In genomic region chr11:128471138-128471661, GRCh38 we compare ENCODE assay signal across 8 cellular contexts.
DNase-seq lines count a peak whose midpoint lies in the region; ATAC-seq lines count a peak whose summit lies in the region.

No MANE protein-coding gene starts in this region.

- no peaks in the 10 kb centered on the region for H3K27me3 ChIP-seq in Karpas-422 (ENCODE audit: low read length)

- H3K36me3 ChIP-seq in Karpas-422 (ENCODE audit: insufficient read depth, low read length), result peaks cover 26% of the 10 kb centered on the region

- H3K79me2 ChIP-seq in Karpas-422 (ENCODE audit: low read length), result peaks cover 51% of the 10 kb centered on the region

- ATAC-seq in GM18520 (IDR thresholded peaks at IDR 0.05; ENCODE audit: unreplicated experiment), result peak; percentile 31
- ATAC-seq in GM21723 (IDR thresholded peaks at IDR 0.05; ENCODE audit: unreplicated experiment), result peak; percentile 52

- peaks cover 38 to 65% (median 39%) of the 10 kb centered on the region in 3 donors for H3K36me3 Mint-ChIP-seq in immature natural killer cell

- peak overlapping the region; percentile 51 for H3K4me3 ChIP-seq in Karpas-422 (ENCODE audit: low read length)

- H3K9me3 Mint-ChIP-seq in immature natural killer cell, result no peaks in the 10 kb centered on the region

- H3K27me3 Mint-ChIP-seq in immature natural killer cell (ENCODE audit: low read depth in 3 of 3), result peaks cover 6 to 14% (median 8%) of the 10 kb centered on the region in 3 donors

- no peak overlapping the region for H2AFZ ChIP-seq in Karpas-422 (ENCODE audit: low read length)

- peaks cover 6% of the 10 kb centered on the region; the same call in 1 of the 2 replicates for H4K20me1 ChIP-seq in Karpas-422 (ENCODE audit: insufficient read depth, low read depth, low read length)

- peak overlapping the region; percentile 69 for H3K9ac ChIP-seq in Karpas-422 (ENCODE audit: low read length)

- no peaks in the 10 kb centered on the region for H3K9me2 ChIP-seq in Karpas-422 (replicated peaks; ENCODE audit: insufficient read depth, low read length)

- peaks cover 100% of the 10 kb centered on the region in 2 donors for H3K4me1 Mint-ChIP-seq in immature natural killer cell

- H3K9me3 ChIP-seq in Karpas-422 (ENCODE audit: low read length), result no peaks in the 10 kb centered on the region

- peaks cover 90% of the 10 kb centered on the region for H3K4me1 ChIP-seq in Karpas-422 (ENCODE audit: low read length)

- peak overlapping the region; percentile 76 for H3K4me2 ChIP-seq in Karpas-422 (ENCODE audit: low read depth, low read length, poor library complexity, severe bottlenecking)

- peak overlapping the region; percentile 98 for H3K27ac ChIP-seq in Karpas-422 (ENCODE audit: low read length)

- H3K27ac Mint-ChIP-seq in immature natural killer cell, result peak overlapping the region; percentile 91 to 99 (median 98)

- DNase-seq in Karpas-422 (peak; percentile 80), immature natural killer cell (peak; percentile 64 to 70 (median 70)), EL (no peak), AG08395 (ENCODE audit: low spot score) (no peak), mucosa of gallbladder (ENCODE audit: low spot score) (no peak), RKO (ENCODE audit: low spot score) (no peak)

- peak overlapping the region; percentile 58 to 86 (median 73) for H3K4me3 Mint-ChIP-seq in immature natural killer cell

Comparison
In these comparisons a context has a peak if more than half of its experiments do, and no peak if none do; other contexts are left out.
1. DNase-seq: peak in Karpas-422 (single experiment) and immature natural killer cell (3 of 3); none in EL (single experiment), AG08395 (single experiment), mucosa of gallbladder (single experiment) and RKO (single experiment).